Comparison of ENCODE assay signal across 9 cellular contexts in the genomic region with DNA sequence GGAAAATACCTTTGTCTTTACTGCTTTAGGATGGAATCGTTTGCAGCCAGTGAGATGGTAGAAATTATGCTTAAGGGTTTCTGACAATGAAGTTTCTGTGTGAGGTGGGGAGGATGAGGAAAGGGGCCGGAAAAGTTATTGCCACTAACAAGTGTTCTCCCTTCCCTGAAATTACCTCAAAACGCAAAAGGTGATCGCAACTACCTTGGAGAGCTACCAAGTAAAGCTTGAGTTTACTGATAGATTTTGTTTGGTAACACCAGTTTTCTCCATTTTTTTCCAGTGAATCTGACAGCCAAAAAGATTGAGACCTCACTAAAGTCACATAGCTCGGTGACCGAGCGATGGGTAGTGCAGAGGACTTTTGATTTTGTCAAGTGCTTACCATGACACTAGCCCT. TPM values are rescaled to one million over a fixed set of nuclear protein-coding genes. Genes with fewer than 3 reads are reported as not detected.
DNase-seq lines count a peak whose midpoint lies in the region; ATAC-seq and TF ChIP-seq lines count a peak whose summit lies in the region.
"Had no signal": no experiment of that assay in that cellular context is flagged by ENCODE, and none has a peak within 500 bp of the region (broad histone marks: within the 10 kb centered on the region; RNA-seq: fewer than 3 reads in every experiment).

No MANE protein-coding gene starts in this region.

- no peak for ATAC-seq in GM21737 (IDR thresholded peaks at IDR 0.05; ENCODE audit: unreplicated experiment)
- ATAC-seq in activated CD4-positive, CD25-positive, alpha-beta regulatory T cell treated with anti-CD3 and anti-CD28 coated beads, Interleukin-2, amount 50 U/mL, for 24 hours: no peak

- H3K9me3 Mint-ChIP-seq in activated CD4-positive, alpha-beta T cell treated with anti-CD3 and anti-CD28 coated beads, Interleukin-2, amount 10 ng/mL, durations not matched to agents 7 days and 5 days: no peaks in the 10 kb centered on the region

- no peak overlapping the region for H3K27ac ChIP-seq in skeletal muscle tissue (ENCODE audit: low read depth, low read length)

- POLR2A ChIA-PET in activated CD4-positive, alpha-beta T cell treated with anti-CD3 and anti-CD28 coated beads, Interleukin-2, amount 10 ng/mL, durations not matched to agents 7 days and 5 days (lab: Charles Lee): interaction anchor here (0.6 kb wide), 1 partner anchor 306 kb away, joined by 3 read pairs; no protein-coding TSS in a partner anchor

- no peaks in the 10 kb centered on the region for H3K27me3 Mint-ChIP-seq in activated CD4-positive, alpha-beta T cell treated with anti-CD3 and anti-CD28 coated beads, Interleukin-2, amount 10 ng/mL, durations not matched to agents 7 days and 5 days

- peak overlapping the region; percentile 90 for H3K27ac Mint-ChIP-seq in activated CD4-positive, alpha-beta T cell treated with anti-CD3 and anti-CD28 coated beads, Interleukin-2, amount 10 ng/mL, durations not matched to agents 7 days and 5 days

- no peak for DNase-seq in activated CD4-positive, alpha-beta T cell treated with anti-CD3 and anti-CD28 coated beads, Interleukin-2, amount 10 ng/mL, durations not matched to agents 7 days and 5 days
- no peak for DNase-seq in activated CD4-positive, alpha-beta T cell treated with anti-CD3 and anti-CD28 coated beads, Interleukin-2, amount 50 U/mL, for 1 hour
- DNase-seq in SK-MEL-5 (ENCODE audit: low read depth, low spot score) (peak; percentile 1), fibroblast of the aortic adventitia (ENCODE audit: low read depth) (peak; percentile 3)
- no peak for DNase-seq in stimulated activated CD4-positive, alpha-beta T cell treated with anti-CD3 and anti-CD28 coated beads, Interleukin-4, amount 100 ng/mL, for 4 hours

- no peak for TF ChIP-seq CTCF in fibroblast of the aortic adventitia (IDR thresholded peaks at IDR 0.05; ENCODE audit: insufficient read depth, low read length)

- H3K9ac ChIP-seq in skeletal muscle tissue (ENCODE audit: low read depth in 1 of 3, low read length in 3 of 3): peak overlapping the region in 1 of 3 donors; percentile 85

- H3K4me1 Mint-ChIP-seq in activated CD4-positive, alpha-beta T cell treated with anti-CD3 and anti-CD28 coated beads, Interleukin-2, amount 10 ng/mL, durations not matched to agents 7 days and 5 days: peaks cover 52% of the 10 kb centered on the region

- H3K4me3 ChIP-seq in fibroblast of the aortic adventitia (ENCODE audit: low read depth, low read length): peak overlapping the region; percentile 82
- H3K4me3 ChIP-seq in skeletal muscle tissue (ENCODE audit: low read length in 3 of 3): peak overlapping the region in 2 of 3 donors; percentile 91 to 94

- peak overlapping the region; percentile 96 for H3K4me3 Mint-ChIP-seq in activated CD4-positive, alpha-beta T cell treated with anti-CD3 and anti-CD28 coated beads, Interleukin-2, amount 10 ng/mL, durations not matched to agents 7 days and 5 days

- CTCF ChIA-PET in activated CD4-positive, alpha-beta T cell treated with anti-CD3 and anti-CD28 coated beads, Interleukin-2, amount 10 ng/mL, durations not matched to agents 7 days and 5 days (lab: Charles Lee): interaction anchor here (1.9 kb wide), 1 partner anchor 74 kb away, joined by 4 read pairs; a partner anchor contains a TSS

- peaks cover 13% of the 10 kb centered on the region for H3K36me3 Mint-ChIP-seq in activated CD4-positive, alpha-beta T cell treated with anti-CD3 and anti-CD28 coated beads, Interleukin-2, amount 10 ng/mL, durations not matched to agents 7 days and 5 days (ENCODE audit: low read depth)

- H3K27me3 ChIP-seq in skeletal muscle tissue (ENCODE audit: control insufficient read depth in 3 of 3, insufficient read depth in 3 of 3, low read length in 3 of 3): no peaks in the 10 kb centered on the region

- in situ Hi-C loops in SK-MEL-5 (cut with HindIII; ENCODE audit: low pct_unique_long_range_greater_than_20kb, low sequenced_read_pairs): no loop called here

- H3K9me3 ChIP-seq in skeletal muscle tissue (ENCODE audit: control insufficient read depth in 3 of 3, low read length in 3 of 3): no peaks in the 10 kb centered on the region

- peaks cover 21 to 35% (median 29%) of the 10 kb centered on the region in 3 donors for H3K4me1 ChIP-seq in skeletal muscle tissue (ENCODE audit: control insufficient read depth in 3 of 3, insufficient read depth in 3 of 3, low read length in 3 of 3)

- H3K36me3 ChIP-seq in skeletal muscle tissue (ENCODE audit: control insufficient read depth in 3 of 3, insufficient read depth in 3 of 3, low read length in 3 of 3): no peaks in the 10 kb centered on the region

RNA-seq across cellular contexts. Expression of a gene that starts 1.5 kb away (rescaled TPM):
- total RNA-seq in activated CD4-positive, alpha-beta T cell treated with anti-CD3 and anti-CD28 coated beads, Interleukin-2, amount 10 ng/mL, durations not matched to agents 7 days and 5 days: 10 to 100 TPM; 30.9 to 36.6 TPM
- total RNA-seq in SK-MEL-5 (2014; rRNA removed; shearing (Covaris generic)): 15.1 and 17.4 TPM in 2 replicates
- 8.2 and 11.4 TPM in 2 replicates for polyA plus RNA-seq in SK-MEL-5 (2015; cell fraction: cytosol; rRNA removed)
- 11.7 and 19.2 TPM in 2 replicates for polyA plus RNA-seq in SK-MEL-5 (2015; cell fraction: nucleus; rRNA removed)
- 6.5 and 26.8 TPM in 2 replicates for total RNA-seq in fibroblast of the aortic adventitia (ENCODE audit: low replicate concordance)
- total RNA-seq in skeletal muscle tissue: 13.0 TPM

RNA-seq across cellular contexts. Expression of a gene that starts 42.1 kb away (rescaled TPM):
- total RNA-seq in activated CD4-positive, alpha-beta T cell treated with anti-CD3 and anti-CD28 coated beads, Interleukin-2, amount 10 ng/mL, durations not matched to agents 7 days and 5 days: 10 to 100 TPM; 24.6 to 26.8 TPM
- total RNA-seq in SK-MEL-5 (2014; rRNA removed; shearing (Covaris generic)): 25.6 and 28.2 TPM in 2 replicates
- polyA plus RNA-seq in SK-MEL-5 (2015; cell fraction: cytosol; rRNA removed): 12.8 and 13.0 TPM in 2 replicates
- polyA plus RNA-seq in SK-MEL-5 (2015; cell fraction: nucleus; rRNA removed): 28.7 and 29.7 TPM in 2 replicates
- total RNA-seq in fibroblast of the aortic adventitia (ENCODE audit: low replicate concordance): 13.7 and 19.7 TPM in 2 replicates
- total RNA-seq in skeletal muscle tissue: 11.0 TPM

RNA-seq across cellular contexts. Expression of a gene that starts 42.1 kb away (rescaled TPM):
- total RNA-seq in activated CD4-positive, alpha-beta T cell treated with anti-CD3 and anti-CD28 coated beads, Interleukin-2, amount 10 ng/mL, durations not matched to agents 7 days and 5 days: 10 to 100 TPM; 18.3 to 21.6 TPM
- 20.9 and 21.6 TPM in 2 replicates for total RNA-seq in SK-MEL-5 (2014; rRNA removed; shearing (Covaris generic))
- polyA plus RNA-seq in SK-MEL-5 (2015; cell fraction: cytosol; rRNA removed): 7.9 and 11.8 TPM in 2 replicates
- polyA plus RNA-seq in SK-MEL-5 (2015; cell fraction: nucleus; rRNA removed): 10.7 and 10.8 TPM in 2 replicates
- total RNA-seq in fibroblast of the aortic adventitia (ENCODE audit: low replicate concordance) (7.7 and 18.5 TPM in 2 replicates), skeletal muscle tissue (12.0 TPM)

RNA-seq across cellular contexts. Expression of a gene that starts 42.4 kb away (rescaled TPM):
- under 1 TPM; 0.67 to 0.85 TPM for total RNA-seq in activated CD4-positive, alpha-beta T cell treated with anti-CD3 and anti-CD28 coated beads, Interleukin-2, amount 10 ng/mL, durations not matched to agents 7 days and 5 days
- total RNA-seq in SK-MEL-5 (2014; rRNA removed; shearing (Covaris generic)): 0.74 and 1.7 TPM in 2 replicates
- polyA plus RNA-seq in SK-MEL-5 (2015; cell fraction: cytosol; rRNA removed): 1.1 and 1.5 TPM in 2 replicates
- 2.0 and 3.1 TPM in 2 replicates for polyA plus RNA-seq in SK-MEL-5 (2015; cell fraction: nucleus; rRNA removed)
- 1.2 and 2.4 TPM in 2 replicates for total RNA-seq in fibroblast of the aortic adventitia (ENCODE audit: low replicate concordance)
- 1.0 TPM for total RNA-seq in skeletal muscle tissue
- total RNA-seq: Daoy had no signal

Comparison
In these comparisons a context has a peak if more than half of its experiments do, and no peak if none do; other contexts are left out.
1. DNase-seq: peak in SK-MEL-5 (single experiment) and fibroblast of the aortic adventitia (single experiment); none in activated CD4-positive, alpha-beta T cell treated with anti-CD3 and anti-CD28 coated beads, Interleukin-2, amount 10 ng/mL, durations not matched to agents 7 days and 5 days (single experiment), activated CD4-positive, alpha-beta T cell treated with anti-CD3 and anti-CD28 coated beads, Interleukin-2, amount 50 U/mL, for 1 hour (single experiment) and stimulated activated CD4-positive, alpha-beta T cell treated with anti-CD3 and anti-CD28 coated beads, Interleukin-4, amount 100 ng/mL, for 4 hours (0 of 2).